Comparison of ENCODE assay signal across 8 cellular contexts in the genomic region with DNA sequence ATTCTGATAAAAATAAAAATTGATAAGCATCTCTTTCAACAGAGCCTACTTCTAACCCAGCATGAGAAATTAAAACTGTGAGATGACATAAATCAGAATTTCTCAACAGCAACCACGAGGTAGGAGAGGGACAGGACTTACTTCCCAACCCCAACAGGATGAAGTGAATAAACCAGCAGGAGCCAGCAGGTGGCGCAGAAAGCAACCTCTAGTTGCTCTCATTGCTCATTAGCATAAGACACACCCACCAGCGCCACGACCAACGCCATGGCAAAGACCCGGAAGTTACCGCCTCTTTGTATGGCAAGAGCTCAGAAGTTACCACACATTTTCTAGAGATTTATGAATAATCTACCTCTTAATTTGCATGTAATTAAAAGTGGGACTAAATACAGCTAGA.
A peak's percentile ranks its signal among the peaks of the same experiment; 100 is the strongest.
DNase-seq lines count a peak whose midpoint lies in the region; ATAC-seq and TF ChIP-seq lines count a peak whose summit lies in the region.

No MANE protein-coding gene starts in this region.

- H3K79me1 ChIP-seq in mesenchymal stem cell (replicated peaks; ENCODE audit: low read length, poor library complexity, severe bottlenecking): no peaks in the 10 kb centered on the region

- H4K8ac ChIP-seq in mesenchymal stem cell (ENCODE audit: low read length): no peak overlapping the region

- H3K27me3 ChIP-seq in OCI-LY3 (ENCODE audit: low read depth, low read length) (no peaks in the 10 kb centered on the region), mesenchymal stem cell (ENCODE audit: control insufficient read depth in 1 of 2, insufficient read depth in 1 of 2, low read length in 2 of 2) (no peaks in the 10 kb centered on the region)

- no peak overlapping the region for H3K18ac ChIP-seq in mesenchymal stem cell (ENCODE audit: low read depth in 1 of 2, low read length in 2 of 2)

- peak; percentile 68 for TF ChIP-seq CTCF in OCI-LY3 (IDR thresholded peaks at IDR 0.05; ENCODE audit: low read depth, low read length)

- 29% methylated on average over 2 of the region's 7 CpGs for WGBS in mesenchymal stem cell

- H3K9me3 ChIP-seq in OCI-LY3 (ENCODE audit: insufficient read depth, low read length) (no peaks in the 10 kb centered on the region), mesenchymal stem cell (ENCODE audit: control insufficient read depth, low read length) (no peaks in the 10 kb centered on the region)

- H2BK12ac ChIP-seq in mesenchymal stem cell (ENCODE audit: low read length in 2 of 2): no peak overlapping the region

- peak overlapping the region; percentile 95 for H2AFZ ChIP-seq in OCI-LY3 (ENCODE audit: low read depth, low read length)
- H2AFZ ChIP-seq in mesenchymal stem cell (ENCODE audit: low read depth, low read length): no peak overlapping the region

- H3K23ac ChIP-seq in mesenchymal stem cell (ENCODE audit: low read length in 2 of 2): no peak overlapping the region

- H3K4me3 ChIP-seq in OCI-LY3 (ENCODE audit: low read length) (peak overlapping the region; percentile 60), mesenchymal stem cell (ENCODE audit: insufficient read depth in 1 of 2, low read depth in 1 of 2, low read length in 2 of 2) (peak overlapping the region in 1 of 2 experiments; percentile 41)

- H4K91ac ChIP-seq in mesenchymal stem cell (ENCODE audit: low read length): no peak overlapping the region

- no peak overlapping the region for H2AK5ac ChIP-seq in mesenchymal stem cell (ENCODE audit: low read length, severe bottlenecking)

- no peak overlapping the region for H3K9ac ChIP-seq in OCI-LY3 (ENCODE audit: low read length)
- H3K9ac ChIP-seq in mesenchymal stem cell (ENCODE audit: low read length): no peak overlapping the region

- no peak overlapping the region for H3K14ac ChIP-seq in mesenchymal stem cell (ENCODE audit: low read length in 2 of 2)

- H3K36me3 ChIP-seq in OCI-LY3 (replicated peaks; ENCODE audit: low read depth, low read length) (peaks cover 2% of the 10 kb centered on the region), mesenchymal stem cell (ENCODE audit: control insufficient read depth in 1 of 2, insufficient read depth in 2 of 2, low read depth in 1 of 2, low read length in 2 of 2) (no peaks in the 10 kb centered on the region)

- H3K4ac ChIP-seq in mesenchymal stem cell (ENCODE audit: low read depth in 1 of 2, low read length in 2 of 2): no peak overlapping the region

- H3K79me2 ChIP-seq in OCI-LY3 (ENCODE audit: low read length): no peaks in the 10 kb centered on the region

- ATAC-seq in GM19438 (IDR thresholded peaks at IDR 0.05; ENCODE audit: low read depth, unreplicated experiment) (peak; percentile 74), HG03097 (IDR thresholded peaks at IDR 0.05; ENCODE audit: low FRiP score, unreplicated experiment) (no peak)

- H2BK5ac ChIP-seq in mesenchymal stem cell (ENCODE audit: low read depth, low read length, poor library complexity, severe bottlenecking): no peak overlapping the region

- no peak overlapping the region for H2BK15ac ChIP-seq in mesenchymal stem cell (ENCODE audit: low read depth, poor library complexity, severe bottlenecking)

- H3K4me2 ChIP-seq in OCI-LY3 (ENCODE audit: low read length): peak overlapping the region; percentile 61
- no peak overlapping the region for H3K4me2 ChIP-seq in mesenchymal stem cell (ENCODE audit: low read length, poor library complexity, severe bottlenecking)

- DNase-seq in C1 segment of cervical spinal cord (lab: John Stamatoyannopoulos, UW) (peak in 11 of 14 donors; percentile 2 to 63 (median 45)), HK-2 (ENCODE audit: unreplicated experiment) (peak; percentile 76), caudate nucleus (lab: John Stamatoyannopoulos, UW) (peak in 49 of 61 donors; percentile 1 to 91 (median 22)), mesenchymal stem cell (peak; percentile 88), dermis blood vessel endothelial cell (no peak)

- no peaks in the 10 kb centered on the region for H4K20me1 ChIP-seq in OCI-LY3 (ENCODE audit: insufficient read depth, low read length)

- H2BK120ac ChIP-seq in mesenchymal stem cell (ENCODE audit: low read depth, low read length): no peak overlapping the region

- H3K27ac ChIP-seq in OCI-LY3 (ENCODE audit: low read length) (no peak overlapping the region), caudate nucleus (ENCODE audit: low read depth, low read length) (no peak overlapping the region), mesenchymal stem cell (ENCODE audit: low read length, poor library complexity, severe bottlenecking) (no peak overlapping the region)

- H3K4me1 ChIP-seq in OCI-LY3 (ENCODE audit: low read length): peaks cover 7% of the 10 kb centered on the region; the same call in 1 of the 2 replicates
- no peaks in the 10 kb centered on the region for H3K4me1 ChIP-seq in mesenchymal stem cell (ENCODE audit: control insufficient read depth, insufficient read depth, low read depth, low read length)
